ENCODE assay signal across 8 cellular contexts in the genomic region with DNA sequence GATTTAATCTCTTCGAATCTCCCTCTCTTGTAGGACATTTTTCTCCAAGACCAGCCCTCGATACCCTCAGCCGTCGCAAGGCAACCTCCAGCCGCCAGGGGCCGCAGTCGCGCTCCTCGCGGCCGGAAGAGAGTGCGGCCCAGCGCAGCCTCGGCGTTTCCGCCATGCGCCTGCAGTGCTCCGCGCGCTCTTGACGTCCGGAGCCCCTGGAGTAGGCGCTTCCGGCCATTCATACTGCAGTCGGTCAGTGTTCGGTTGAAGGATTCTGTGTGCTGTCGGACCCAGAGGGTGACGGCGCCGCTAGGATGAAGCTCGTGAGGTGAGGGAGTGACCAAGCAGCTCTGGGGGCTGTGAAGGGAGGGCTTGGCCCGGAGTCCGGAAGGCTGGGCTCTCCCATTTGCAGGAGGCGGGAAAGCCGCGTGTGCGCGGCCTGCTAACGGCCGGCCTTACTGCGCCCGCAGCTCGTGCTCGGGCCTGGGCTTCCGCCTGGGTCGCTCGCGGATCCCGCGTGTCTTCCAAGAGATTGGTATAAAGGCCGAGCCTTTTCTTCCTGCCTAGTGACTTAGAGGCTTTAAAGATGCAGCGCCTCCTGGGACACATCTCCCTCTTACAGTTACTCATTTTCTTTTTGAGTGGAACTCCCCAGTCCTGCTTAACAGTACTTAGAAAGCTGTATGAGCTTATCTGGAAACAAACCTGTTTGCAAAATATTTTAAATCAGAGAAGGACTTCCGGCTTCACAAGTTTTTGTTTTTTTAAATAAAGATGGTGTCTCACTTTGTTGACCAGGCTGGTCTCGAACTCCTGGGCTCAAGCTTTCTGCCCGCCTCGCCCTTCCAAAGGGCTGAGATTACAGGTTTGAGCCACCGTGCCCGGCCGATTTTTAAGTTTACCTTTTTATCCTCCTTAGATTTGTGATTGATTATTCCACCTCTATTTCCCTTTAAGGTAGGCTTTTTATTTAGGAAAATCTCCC. TPM values are rescaled to one million over a fixed set of nuclear protein-coding genes. Genes with fewer than 3 reads are reported as not detected.
A peak's percentile ranks its signal among the peaks of the same experiment; 100 is the strongest.
DNase-seq lines count a peak whose midpoint lies in the region; ATAC-seq lines count a peak whose summit lies in the region.

A gene (plus strand): TSS at position 190 of the 976 bp plus-strand sequence. CDS start 116 bp downstream, at position 306.

- H3K9me3 ChIP-seq in right cardiac atrium (ENCODE audit: control insufficient read depth, low read length) (no peaks in the 10 kb centered on the region), aorta (ENCODE audit: control insufficient read depth, low read length) (no peaks in the 10 kb centered on the region)

- intact Hi-C loops in right cardiac atrium (cut with DNase I) (loop anchor here in 1 of 4 donors (5.0 kb wide), 1 partner anchor 90 kb away; a partner anchor contains a TSS), aorta (cut with DNase I) (loop anchor here in 1 of 2 donors (10.0 kb wide), 1 partner anchor 92 kb away; a partner anchor contains a TSS)

- WGBS in right cardiac atrium: under 1% methylated on average over 59 of the region's 59 CpGs
- 0 to 1% methylated on average over 56 to 59 of the region's 59 CpGs for WGBS in aorta, 2 donors

- H3K4me1 ChIP-seq in right cardiac atrium (ENCODE audit: control insufficient read depth, insufficient read depth, low read length): no peaks in the 10 kb centered on the region
- no peaks in the 10 kb centered on the region for H3K4me1 ChIP-seq in aorta (ENCODE audit: control insufficient read depth in 1 of 2, insufficient read depth in 2 of 2, low read length in 2 of 2)

- ATAC-seq in GM18499 (IDR thresholded peaks at IDR 0.05; ENCODE audit: insufficient read depth, unreplicated experiment) (peak; percentile 95), HG02943 (IDR thresholded peaks at IDR 0.05; ENCODE audit: low read depth, unreplicated experiment) (peak; percentile 97), right cardiac atrium (peak; percentile 99), aorta (ENCODE audit: low FRiP score) (peak; percentile 100)

- DNase-seq in NCI-H187 (lab: John Stamatoyannopoulos, UW): peak; percentile 65 to 67
- peak; percentile 74 to 94 (median 78) for DNase-seq in T-helper 2 cell
- peak; percentile 21 to 91 (median 80) for DNase-seq in anterior cingulate cortex (lab: John Stamatoyannopoulos, UW)
- DNase-seq in right cardiac atrium: peak; percentile 90 to 96 (median 95)
- peak; percentile 90 for DNase-seq in putamen (ENCODE audit: low spot score)
- peak; percentile 92 to 96 for DNase-seq in aorta

- peak within 1 kb of the TSS; percentile 62 for H3K4me3 ChIP-seq in right cardiac atrium (ENCODE audit: low read length)
- peak within 1 kb of the TSS; percentile 85 to 97 for H3K4me3 ChIP-seq in aorta (ENCODE audit: low read length in 2 of 2)

- no peaks in the 10 kb centered on the region for H3K36me3 ChIP-seq in aorta (ENCODE audit: control insufficient read depth in 1 of 2, insufficient read depth in 2 of 2, low read length in 1 of 2)

- peak within 1 kb of the TSS; percentile 6 for H3K27ac ChIP-seq in right cardiac atrium (ENCODE audit: low read length)
- H3K27ac ChIP-seq in aorta (ENCODE audit: low read depth in 1 of 2, low read length in 2 of 2): peak within 1 kb of the TSS; percentile 30 to 46

- H3K27me3 ChIP-seq in right cardiac atrium (ENCODE audit: control insufficient read depth, insufficient read depth) (no peaks in the 10 kb centered on the region), aorta (ENCODE audit: control insufficient read depth in 1 of 2, insufficient read depth in 2 of 2, low read length in 1 of 2) (no peaks in the 10 kb centered on the region)

RNA-seq across cellular contexts. Expression of the gene that starts here (rescaled TPM):
- total RNA-seq in right cardiac atrium (10 to 100 TPM; 17.1 to 29.9 (median 25.4) TPM), aorta (10 to 100 TPM; 21.0 to 35.4 TPM)
- polyA plus RNA-seq in right cardiac atrium (11.0 TPM), aorta (10 to 100 TPM in 1 of 2 donors, 1 to 10 TPM in 1; 8.8 to 24.0 TPM)

Comparison
In these comparisons a context has a peak if more than half of its experiments do, and no peak if none do; other contexts are left out.
1. Peak in every context shown above with its lines: DNase-seq, ATAC-seq, H3K4me3 ChIP-seq and H3K27ac ChIP-seq.